ENCODE assay signal across 17 cellular contexts in the genomic region with DNA sequence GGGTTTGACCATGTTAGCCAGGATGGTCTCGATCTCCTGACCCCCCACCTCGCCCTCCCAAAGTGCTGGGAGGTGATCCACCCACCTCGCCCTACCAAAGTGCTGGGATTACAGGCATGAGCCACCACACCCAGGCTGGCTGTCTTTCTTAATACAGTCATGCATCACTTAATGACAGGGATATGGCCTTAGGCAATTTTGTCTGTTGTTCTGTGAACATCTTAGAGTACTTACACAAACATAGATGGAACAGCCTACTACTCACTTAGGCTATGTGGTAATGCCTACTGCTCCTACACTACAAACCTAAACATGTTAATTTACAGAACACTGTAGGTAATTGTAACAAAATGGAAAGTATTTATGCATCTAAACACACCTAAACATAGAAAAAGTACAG.
"Had no signal": no experiment of that assay in that cellular context is flagged by ENCODE, and none has a peak within 500 bp of the region (broad histone marks: within the 10 kb centered on the region; RNA-seq: fewer than 3 reads in every experiment).

No MANE protein-coding gene starts in this region.

- DNase-seq: activated B cell treated with CpG ODN at 0.5 μM for 24 hours; activated CD4-positive, alpha-beta T cell treated with anti-CD3 and anti-CD28 coated beads for 48 hours; activated CD8-positive, alpha-beta memory T cell treated with anti-CD3 and anti-CD28 coated beads, Interleukin-2, amount 50 U/mL, for 4 hours; activated CD8-positive, alpha-beta T cell treated with anti-CD3 and anti-CD28 coated beads, Interleukin-2, amount 10 ng/mL, durations not matched to agents 7 days and 5 days; activated gamma-delta T cell; activated T-cell treated with anti-CD3 and anti-CD28 coated beads, Interleukin-2, amount 50 U/mL, for 48 hours; effector memory CD4-positive, alpha-beta T cell; glutamatergic neuron; hypothalamus; kidney glomerular epithelial cell; left ventricle myocardium superior; mesendoderm; posterior cingulate gyrus; small intestine; stimulated activated CD4-positive, alpha-beta T cell treated with anti-CD3 and anti-CD28 coated beads, Interleukin-4, amount 100 ng/mL, for 24 hours had no signal

- H3K27me3 ChIP-seq: right atrium auricular region, suprapubic skin had no signal

- H3K4me1 ChIP-seq: right atrium auricular region, suprapubic skin had no signal

- H3K36me3 ChIP-seq: right atrium auricular region, suprapubic skin had no signal

- H3K27ac ChIP-seq: right atrium auricular region, suprapubic skin had no signal

- H3K4me3 ChIP-seq: right atrium auricular region, suprapubic skin had no signal
